Comparison of ENCODE assay signal across 1 cellular context in the genomic region with DNA sequence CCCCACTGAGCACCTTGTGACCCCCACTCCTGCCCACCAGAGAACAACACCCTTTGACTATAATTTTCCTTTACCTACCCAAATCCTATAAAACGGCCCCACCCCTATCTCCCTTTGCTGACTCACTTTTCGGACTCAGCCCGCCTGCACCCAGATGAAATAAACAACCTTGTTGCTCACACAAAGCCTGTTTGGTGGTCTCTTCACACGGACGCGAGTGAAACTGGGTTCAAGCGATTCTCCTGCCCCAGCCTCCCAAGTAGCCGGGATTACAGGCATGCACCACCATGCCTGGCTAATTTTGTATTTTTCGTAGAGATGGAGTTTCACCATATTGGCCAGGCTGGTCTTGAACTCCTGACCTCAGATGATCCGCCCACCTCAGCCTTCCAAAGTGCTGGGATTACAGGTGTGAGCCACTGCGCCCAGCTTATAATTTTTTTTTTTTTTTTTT.
TF ChIP-seq lines count a peak whose summit lies in the region.
"Not testable (repeated sequence)": the region's sequence is repeated elsewhere in the genome, so short reads cannot be mapped to it uniquely, and the experiment has no call there.

No MANE protein-coding gene starts in this region.

TF ChIP-seq in K562, 482 proteins besides CTCF, POLR2A, EP300 and RAD21:
- TF ChIP-seq, protein P1, sequence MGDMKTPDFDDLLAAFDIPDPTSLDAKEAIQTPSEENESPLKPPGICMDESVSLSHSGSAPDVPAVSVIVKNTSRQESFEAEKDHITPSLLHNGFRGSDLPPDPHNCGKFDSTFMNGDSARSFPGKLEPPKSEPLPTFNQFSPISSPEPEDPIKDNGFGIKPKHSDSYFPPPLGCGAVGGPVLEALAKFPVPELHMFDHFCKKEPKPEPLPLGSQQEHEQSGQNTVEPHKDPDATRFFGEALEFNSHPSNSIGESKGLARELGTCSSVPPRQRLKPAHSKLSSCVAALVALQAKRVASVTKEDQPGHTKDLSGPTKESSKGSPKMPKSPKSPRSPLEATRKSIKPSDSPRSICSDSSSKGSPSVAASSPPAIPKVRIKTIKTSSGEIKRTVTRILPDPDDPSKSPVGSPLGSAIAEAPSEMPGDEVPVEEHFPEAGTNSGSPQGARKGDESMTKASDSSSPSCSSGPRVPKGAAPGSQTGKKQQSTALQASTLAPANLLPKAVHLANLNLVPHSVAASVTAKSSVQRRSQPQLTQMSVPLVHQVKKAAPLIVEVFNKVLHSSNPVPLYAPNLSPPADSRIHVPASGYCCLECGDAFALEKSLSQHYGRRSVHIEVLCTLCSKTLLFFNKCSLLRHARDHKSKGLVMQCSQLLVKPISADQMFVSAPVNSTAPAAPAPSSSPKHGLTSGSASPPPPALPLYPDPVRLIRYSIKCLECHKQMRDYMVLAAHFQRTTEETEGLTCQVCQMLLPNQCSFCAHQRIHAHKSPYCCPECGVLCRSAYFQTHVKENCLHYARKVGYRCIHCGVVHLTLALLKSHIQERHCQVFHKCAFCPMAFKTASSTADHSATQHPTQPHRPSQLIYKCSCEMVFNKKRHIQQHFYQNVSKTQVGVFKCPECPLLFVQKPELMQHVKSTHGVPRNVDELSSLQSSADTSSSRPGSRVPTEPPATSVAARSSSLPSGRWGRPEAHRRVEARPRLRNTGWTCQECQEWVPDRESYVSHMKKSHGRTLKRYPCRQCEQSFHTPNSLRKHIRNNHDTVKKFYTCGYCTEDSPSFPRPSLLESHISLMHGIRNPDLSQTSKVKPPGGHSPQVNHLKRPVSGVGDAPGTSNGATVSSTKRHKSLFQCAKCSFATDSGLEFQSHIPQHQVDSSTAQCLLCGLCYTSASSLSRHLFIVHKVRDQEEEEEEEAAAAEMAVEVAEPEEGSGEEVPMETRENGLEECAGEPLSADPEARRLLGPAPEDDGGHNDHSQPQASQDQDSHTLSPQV (IDR thresholded peaks at IDR 0.05): peak; percentile 86
- TF ChIP-seq C11orf30 (IDR thresholded peaks at IDR 0.05; ENCODE audit: low read depth) (peak; percentile 92), TOE1 (IDR thresholded peaks at IDR 0.05; ENCODE audit: borderline replicate concordance) (0 out of 2 replicates have a peak, but pooled peaks have one; percentile 32), EGR1 (conservative IDR thresholded peaks at IDR 0.05) (peak; percentile 58), HLTF (IDR thresholded peaks at IDR 0.05) (0 out of 2 replicates have a peak, but pooled peaks have one; percentile 68), MAFF (IDR thresholded peaks at IDR 0.05; ENCODE audit: low read length) (peak; percentile 22; the same call in 1 of the 2 replicates), NR2C1 (tag; IDR thresholded peaks at IDR 0.05) (peak; percentile 40; the same call in 1 of the 2 replicates), SMAD4 (CRISPR knock-in tag; conservative IDR thresholded peaks at IDR 0.05) (0 out of 2 replicates have a peak, but pooled peaks have one; percentile 16), MAFG (tag; conservative IDR thresholded peaks at IDR 0.05) (peak; percentile 71), JUND (tag; IDR thresholded peaks at IDR 0.05; ENCODE audit: borderline replicate concordance, low read depth, low read length) (0 out of 3 replicates have a peak, but pooled peaks have one; percentile 12), NFE2 (IDR thresholded peaks at IDR 0.05; ENCODE audit: low read depth) (peak; percentile 78), SMARCE1 (IDR thresholded peaks at IDR 0.05) (peak; percentile 56; the same call in 1 of the 2 replicates), BRD9 (IDR thresholded peaks at IDR 0.05; ENCODE audit: low read depth, partially characterized antibody) (peak; percentile 39), BACH1 (tag; IDR thresholded peaks at IDR 0.05) (0 out of 2 replicates have a peak, but pooled peaks have one; percentile 17), FOXK2 (conservative IDR thresholded peaks at IDR 0.05 in 1 of 2, IDR thresholded peaks at IDR 0.05 in 1 of 2; ENCODE audit: low read depth in 2 of 2) (peak; percentile 73 to 82; a peak in 3 of 4 replicates), ZNF316 (IDR thresholded peaks at IDR 0.05) (peak; percentile 87), MTA1 (IDR thresholded peaks at IDR 0.05; ENCODE audit: borderline replicate concordance) (0 out of 2 replicates have a peak, but pooled peaks have one; percentile 21), DPF2 (IDR thresholded peaks at IDR 0.05) (peak; percentile 81), ARID1B (IDR thresholded peaks at IDR 0.05) (peak; percentile 70), SMARCC2 (IDR thresholded peaks at IDR 0.05; ENCODE audit: low read depth) (0 out of 2 replicates have a peak, but pooled peaks have one; percentile 54), SMARCA4 (IDR thresholded peaks at IDR 0.05) (peak; percentile 79), HDAC1 (IDR thresholded peaks at IDR 0.05) (peak in 1 of 2 experiments; percentile 25; a peak in 1 of 4 replicates)
- TF ChIP-seq TOE1 (CRISPR knock-in tag; IDR thresholded peaks at IDR 0.05; ENCODE audit: borderline replicate concordance, low read depth); NR2C1 (IDR thresholded peaks at IDR 0.05); JUND (IDR thresholded peaks at IDR 0.05; ENCODE audit: borderline replicate concordance, low read depth, low read length): not testable (repeated sequence)
- TF ChIP-seq, protein P2, sequence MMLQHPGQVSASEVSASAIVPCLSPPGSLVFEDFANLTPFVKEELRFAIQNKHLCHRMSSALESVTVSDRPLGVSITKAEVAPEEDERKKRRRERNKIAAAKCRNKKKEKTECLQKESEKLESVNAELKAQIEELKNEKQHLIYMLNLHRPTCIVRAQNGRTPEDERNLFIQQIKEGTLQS (IDR thresholded peaks at IDR 0.05): peak; percentile 69
- TF ChIP-seq, protein P2 (CRISPR knock-in tag; conservative IDR thresholded peaks at IDR 0.05): not testable (repeated sequence)
